ENCODE assay signal across 8 cellular contexts in genomic region chr11:68855205-68855978, GRCh38. TPM values are rescaled to one million over a fixed set of nuclear protein-coding genes. Genes with fewer than 3 reads are reported as not detected.
A peak's percentile ranks its signal among the peaks of the same experiment; 100 is the strongest.
DNase-seq lines count a peak whose midpoint lies in the region; ATAC-seq lines count a peak whose summit lies in the region.

No MANE protein-coding gene starts in this region.

- H3K4me1 ChIP-seq in mucosa of rectum (ENCODE audit: control insufficient read depth in 2 of 2, insufficient read depth in 2 of 2, low read length in 2 of 2) (peaks cover 17 to 18% of the 10 kb centered on the region in 2 donors), aorta (ENCODE audit: control insufficient read depth in 1 of 2, insufficient read depth in 2 of 2, low read length in 2 of 2) (no peaks in the 10 kb centered on the region)

- H3K9me3 ChIP-seq in mucosa of rectum (ENCODE audit: control insufficient read depth in 2 of 2, low read length in 2 of 2) (no peaks in the 10 kb centered on the region), aorta (ENCODE audit: control insufficient read depth, low read length) (no peaks in the 10 kb centered on the region)

- no peaks in the 10 kb centered on the region for H3K36me3 ChIP-seq in mucosa of rectum (ENCODE audit: control insufficient read depth in 2 of 2, insufficient read depth in 2 of 2, low read length in 2 of 2)
- no peaks in the 10 kb centered on the region for H3K36me3 ChIP-seq in aorta (ENCODE audit: control insufficient read depth in 1 of 2, insufficient read depth in 2 of 2, low read length in 1 of 2)

- intact Hi-C loops in aorta (cut with DNase I) = no loop called here

- DNase-seq in NCI-H748 (lab: John Stamatoyannopoulos, UW; ENCODE audit: unreplicated experiment) (peak; percentile 17), NCI-H748 treated with DMSO at 0.1 percent for 48 hours (lab: John Stamatoyannopoulos, UW) (no peak), UCSD-AML1 (lab: John Stamatoyannopoulos, UW; ENCODE audit: unreplicated experiment) (peak; percentile 60), epidermal melanocyte (ENCODE audit: insufficient read length, low spot score) (peak; percentile 45), aorta (peak; percentile 83), NCI-H82 (lab: John Stamatoyannopoulos, UW) (no peak)

- peak overlapping the region; percentile 38 to 39 for H3K27ac ChIP-seq in mucosa of rectum (ENCODE audit: low read depth in 2 of 2, low read length in 2 of 2)
- H3K27ac ChIP-seq in aorta (ENCODE audit: low read depth in 1 of 2, low read length in 2 of 2) = no peak overlapping the region

- H3K9ac ChIP-seq in mucosa of rectum (ENCODE audit: low read depth in 1 of 2, low read length in 2 of 2) = peak overlapping the region; percentile 41 to 69

- H3K4me3 ChIP-seq in mucosa of rectum (ENCODE audit: low read length in 2 of 2) = peak overlapping the region; percentile 60 to 61
- peak overlapping the region; percentile 19 to 29 for H3K4me3 ChIP-seq in aorta (ENCODE audit: low read length in 2 of 2)

- ATAC-seq in aorta (ENCODE audit: low FRiP score) (peak; percentile 74), GM19455 (IDR thresholded peaks at IDR 0.05; ENCODE audit: unreplicated experiment) (no peak)

- peaks cover 3 to 8% of the 10 kb centered on the region in 2 donors for H3K27me3 ChIP-seq in mucosa of rectum (ENCODE audit: control insufficient read depth in 2 of 2, insufficient read depth in 2 of 2, low read length in 2 of 2)
- no peaks in the 10 kb centered on the region for H3K27me3 ChIP-seq in aorta (ENCODE audit: control insufficient read depth in 1 of 2, insufficient read depth in 2 of 2, low read length in 1 of 2)

- 5 to 7% methylated on average over 50 to 62 of the region's 62 CpGs for WGBS in aorta, 2 donors

RNA-seq across cellular contexts. Expression of gene CPT1A, which starts 13.7 kb away (rescaled TPM):
- 10 to 100 TPM; 62.0 to 81.4 TPM for total RNA-seq in aorta
- 10 to 100 TPM; 10.9 to 56.9 TPM for polyA plus RNA-seq in aorta

RNA-seq across cellular contexts. Expression of gene MRPL21, which starts 48.2 kb away (rescaled TPM):
- 10 to 100 TPM; 31.7 to 37.0 TPM for total RNA-seq in aorta
- 10 to 100 TPM; 51.7 to 69.7 TPM for polyA plus RNA-seq in aorta

RNA-seq across cellular contexts. Expression of gene IGHMBP2, which starts 48.3 kb away (rescaled TPM):
- 10 to 100 TPM; 24.6 to 33.6 TPM for total RNA-seq in aorta
- 10 to 100 TPM in 1 of 2 donors, 1 to 10 TPM in 1; 5.6 to 64.7 TPM for polyA plus RNA-seq in aorta

Comparison
In these comparisons a context has a peak if more than half of its experiments do, and no peak if none do; other contexts are left out.
1. DNase-seq: peak in NCI-H748 (single experiment), UCSD-AML1 (single experiment), epidermal melanocyte (single experiment) and aorta (2 of 2); none in NCI-H748 treated with DMSO at 0.1 percent for 48 hours (single experiment) and NCI-H82 (single experiment).
2. H3K27ac ChIP-seq: peak in mucosa of rectum (2 of 2); none in aorta (0 of 2).